Comparison of ENCODE assay signal across 9 cellular contexts in genomic region chr6:111589366-111589765, GRCh38. TPM values are rescaled to one million over a fixed set of nuclear protein-coding genes. Genes with fewer than 3 reads are reported as not detected.
DNase-seq lines count a peak whose midpoint lies in the region; ATAC-seq and TF ChIP-seq lines count a peak whose summit lies in the region.
"Had no signal": no experiment of that assay in that cellular context is flagged by ENCODE, and none has a peak within 500 bp of the region (broad histone marks: within the 10 kb centered on the region; RNA-seq: fewer than 3 reads in every experiment).

No MANE protein-coding gene starts in this region.

- no peaks in the 10 kb centered on the region for H3K27me3 Mint-ChIP-seq in activated CD4-positive, alpha-beta T cell treated with anti-CD3 and anti-CD28 coated beads, Interleukin-2, amount 10 ng/mL, durations not matched to agents 24 days and 14 days
- no peaks in the 10 kb centered on the region for H3K27me3 Mint-ChIP-seq in activated T-helper 2 cell treated with anti-CD3 and anti-CD28 coated beads, Interferon-gamma antibody, Interleukin-2, Interleukin-4, amounts not matched to agents 10 μg/mL and 5 μg/mL and 100 μg/mL, durations not matched to agents 14 hours and 24 hours and 36 hours (ENCODE audit: low read depth)
- H3K27me3 Mint-ChIP-seq in natural killer cell treated with Interleukin-12 subunit alpha and Interleukin-12 subunit beta and Interleukin-15 and Interleukin-18, amount 100 ng/mL, for 72 hours = no peaks in the 10 kb centered on the region
- H3K27me3 Mint-ChIP-seq: progenitor cell of endocrine pancreas had no signal

- peaks cover 49% of the 10 kb centered on the region for H3K79me2 ChIP-seq in hepatocyte

- no peak for DNase-seq in activated CD4-positive, alpha-beta T cell treated with anti-CD3 and anti-CD28 coated beads, Interleukin-2, amount 10 ng/mL, durations not matched to agents 24 days and 14 days
- no peak for DNase-seq in activated CD4-positive, alpha-beta T cell treated with anti-CD3 and anti-CD28 coated beads for 4 hours
- DNase-seq in activated T-helper 2 cell treated with anti-CD3 and anti-CD28 coated beads, Interferon-gamma antibody, Interleukin-2, Interleukin-4, amounts not matched to agents 10 μg/mL and 5 μg/mL and 100 μg/mL, durations not matched to agents 14 hours and 24 hours and 36 hours (ENCODE audit: low spot score) = no peak
- DNase-seq in hepatocyte (ENCODE audit: low spot score) = no peak
- DNase-seq in suprapubic skin (ENCODE audit: low spot score in 2 of 2) = no peak
- no peak for DNase-seq in natural killer cell treated with Interleukin-12 subunit alpha and Interleukin-12 subunit beta and Interleukin-15 and Interleukin-18, amount 100 ng/mL, for 72 hours (ENCODE audit: low spot score)
- DNase-seq in stimulated activated naive CD4-positive, alpha-beta T cell treated with Interleukin-2 at 50 U/mL for 16 hours (lab: John Stamatoyannopoulos, UW) = no peak
- no peak for DNase-seq in T-helper 1 cell

- H3K4me1 Mint-ChIP-seq in activated CD4-positive, alpha-beta T cell treated with anti-CD3 and anti-CD28 coated beads, Interleukin-2, amount 10 ng/mL, durations not matched to agents 24 days and 14 days = peaks cover 25% of the 10 kb centered on the region
- peaks cover 29% of the 10 kb centered on the region for H3K4me1 Mint-ChIP-seq in activated T-helper 2 cell treated with anti-CD3 and anti-CD28 coated beads, Interferon-gamma antibody, Interleukin-2, Interleukin-4, amounts not matched to agents 10 μg/mL and 5 μg/mL and 100 μg/mL, durations not matched to agents 14 hours and 24 hours and 36 hours (ENCODE audit: low read depth)
- H3K4me1 Mint-ChIP-seq in natural killer cell treated with Interleukin-12 subunit alpha and Interleukin-12 subunit beta and Interleukin-15 and Interleukin-18, amount 100 ng/mL, for 72 hours (ENCODE audit: low read depth in 2 of 2) = peaks cover 4 to 13% of the 10 kb centered on the region in 2 donors

- H3K27me3 ChIP-seq in hepatocyte = no peaks in the 10 kb centered on the region
- H3K27me3 ChIP-seq in suprapubic skin = no peaks in the 10 kb centered on the region

- no peak overlapping the region for H2AFZ ChIP-seq in hepatocyte

- WGBS in hepatocyte (ENCODE audit: low lambda C conversion rate, missing lambda C conversion rate) = 77% methylated on average over 3 of the region's 3 CpGs
- WGBS in suprapubic skin = 29% methylated on average over 3 of the region's 3 CpGs

- no peak overlapping the region for H3K4me2 ChIP-seq in hepatocyte

- peak overlapping the region; percentile 21 for H3K27ac Mint-ChIP-seq in activated CD4-positive, alpha-beta T cell treated with anti-CD3 and anti-CD28 coated beads, Interleukin-2, amount 10 ng/mL, durations not matched to agents 24 days and 14 days
- H3K27ac Mint-ChIP-seq in activated T-helper 2 cell treated with anti-CD3 and anti-CD28 coated beads, Interferon-gamma antibody, Interleukin-2, Interleukin-4, amounts not matched to agents 10 μg/mL and 5 μg/mL and 100 μg/mL, durations not matched to agents 14 hours and 24 hours and 36 hours = peak overlapping the region; percentile 19
- no peak overlapping the region for H3K27ac Mint-ChIP-seq in natural killer cell treated with Interleukin-12 subunit alpha and Interleukin-12 subunit beta and Interleukin-15 and Interleukin-18, amount 100 ng/mL, for 72 hours

- no peak for ATAC-seq in natural killer cell treated with Interleukin-12 subunit alpha and Interleukin-12 subunit beta and Interleukin-15 and Interleukin-18, amount 100 ng/mL, for 72 hours

- H3K4me3 ChIP-seq in hepatocyte (no peak overlapping the region), suprapubic skin (no peak overlapping the region)

- peak overlapping the region; percentile 91 for H3K27ac ChIP-seq in hepatocyte
- peak overlapping the region; percentile 93 for H3K27ac ChIP-seq in suprapubic skin

- H3K9me3 ChIP-seq in hepatocyte (ENCODE audit: low read depth) (no peaks in the 10 kb centered on the region), suprapubic skin (no peaks in the 10 kb centered on the region)

- H3K36me3 ChIP-seq in hepatocyte (replicated peaks; ENCODE audit: insufficient read depth, low read depth) (no peaks in the 10 kb centered on the region), suprapubic skin (peaks cover under 1% of the 10 kb centered on the region)

- TF ChIP-seq POLR2A in suprapubic skin (IDR thresholded peaks at IDR 0.05) = peak in 1 of 2 donors; percentile 79

- peaks cover 52% of the 10 kb centered on the region for H3K4me1 ChIP-seq in hepatocyte (ENCODE audit: insufficient read depth)
- peaks cover 93% of the 10 kb centered on the region for H3K4me1 ChIP-seq in suprapubic skin

- H3K4me3 Mint-ChIP-seq in activated CD4-positive, alpha-beta T cell treated with anti-CD3 and anti-CD28 coated beads, Interleukin-2, amount 10 ng/mL, durations not matched to agents 24 days and 14 days = no peak overlapping the region
- H3K4me3 Mint-ChIP-seq in activated T-helper 2 cell treated with anti-CD3 and anti-CD28 coated beads, Interferon-gamma antibody, Interleukin-2, Interleukin-4, amounts not matched to agents 10 μg/mL and 5 μg/mL and 100 μg/mL, durations not matched to agents 14 hours and 24 hours and 36 hours (ENCODE audit: low read depth) = no peak overlapping the region
- H3K4me3 Mint-ChIP-seq in natural killer cell treated with Interleukin-12 subunit alpha and Interleukin-12 subunit beta and Interleukin-15 and Interleukin-18, amount 100 ng/mL, for 72 hours = no peak overlapping the region

- H3K9me3 Mint-ChIP-seq in activated CD4-positive, alpha-beta T cell treated with anti-CD3 and anti-CD28 coated beads, Interleukin-2, amount 10 ng/mL, durations not matched to agents 24 days and 14 days = peaks cover 3% of the 10 kb centered on the region
- H3K9me3 Mint-ChIP-seq in activated T-helper 2 cell treated with anti-CD3 and anti-CD28 coated beads, Interferon-gamma antibody, Interleukin-2, Interleukin-4, amounts not matched to agents 10 μg/mL and 5 μg/mL and 100 μg/mL, durations not matched to agents 14 hours and 24 hours and 36 hours = no peaks in the 10 kb centered on the region
- H3K9me3 Mint-ChIP-seq in natural killer cell treated with Interleukin-12 subunit alpha and Interleukin-12 subunit beta and Interleukin-15 and Interleukin-18, amount 100 ng/mL, for 72 hours = no peaks in the 10 kb centered on the region

- intact Hi-C loops in activated CD4-positive, alpha-beta T cell treated with anti-CD3 and anti-CD28 coated beads, Interleukin-2, amount 10 ng/mL, durations not matched to agents 24 days and 14 days (cut with micrococcal nuclease) = no loop called here
- intact Hi-C loops in activated T-helper 2 cell treated with anti-CD3 and anti-CD28 coated beads, Interferon-gamma antibody, Interleukin-2, Interleukin-4, amounts not matched to agents 10 μg/mL and 5 μg/mL and 100 μg/mL, durations not matched to agents 14 hours and 24 hours and 36 hours (cut with micrococcal nuclease) = no loop called here

- no peaks in the 10 kb centered on the region for H4K20me1 ChIP-seq in hepatocyte (ENCODE audit: insufficient read depth, poor library complexity, severe bottlenecking)

- TF ChIP-seq CTCF in hepatocyte (IDR thresholded peaks at IDR 0.05; ENCODE audit: poor library complexity) (no peak), suprapubic skin (IDR thresholded peaks at IDR 0.05) (no peak)

- H3K36me3 Mint-ChIP-seq in activated CD4-positive, alpha-beta T cell treated with anti-CD3 and anti-CD28 coated beads, Interleukin-2, amount 10 ng/mL, durations not matched to agents 24 days and 14 days (ENCODE audit: low read depth) = peaks cover 45% of the 10 kb centered on the region
- H3K36me3 Mint-ChIP-seq in activated T-helper 2 cell treated with anti-CD3 and anti-CD28 coated beads, Interferon-gamma antibody, Interleukin-2, Interleukin-4, amounts not matched to agents 10 μg/mL and 5 μg/mL and 100 μg/mL, durations not matched to agents 14 hours and 24 hours and 36 hours (ENCODE audit: low read depth) = peaks cover 41% of the 10 kb centered on the region
- H3K36me3 Mint-ChIP-seq in natural killer cell treated with Interleukin-12 subunit alpha and Interleukin-12 subunit beta and Interleukin-15 and Interleukin-18, amount 100 ng/mL, for 72 hours = peaks cover 9% of the 10 kb centered on the region

- no peaks in the 10 kb centered on the region for H3K9me2 ChIP-seq in hepatocyte (replicated peaks; ENCODE audit: insufficient read depth)

- TF ChIP-seq EP300 in suprapubic skin (IDR thresholded peaks at IDR 0.05) = no peak

RNA-seq across cellular contexts. Expression of gene TRAF3IP2, which starts 16.3 kb away (rescaled TPM):
- total RNA-seq in activated CD4-positive, alpha-beta T cell treated with anti-CD3 and anti-CD28 coated beads, Interleukin-2, amount 10 ng/mL, durations not matched to agents 24 days and 14 days = 17.7 and 19.8 TPM in 2 replicates
- 20.9 and 22.5 TPM in 2 replicates for total RNA-seq in activated T-helper 2 cell treated with anti-CD3 and anti-CD28 coated beads, Interferon-gamma antibody, Interleukin-2, Interleukin-4, amounts not matched to agents 10 μg/mL and 5 μg/mL and 100 μg/mL, durations not matched to agents 14 hours and 24 hours and 36 hours
- total RNA-seq in hepatocyte (26.0 and 31.1 TPM in 2 replicates), suprapubic skin (10 to 100 TPM; 59.7 to 64.0 (median 60.9) TPM)
- polyA plus RNA-seq in hepatocyte = 21.9 and 22.2 TPM in 2 replicates
- 10 to 100 TPM; 20.8 to 24.9 TPM for total RNA-seq in natural killer cell treated with Interleukin-12 subunit alpha and Interleukin-12 subunit beta and Interleukin-15 and Interleukin-18, amount 100 ng/mL, for 72 hours

Comparison
In these comparisons a context has a peak if more than half of its experiments do, and no peak if none do; other contexts are left out.
1. H3K27ac Mint-ChIP-seq: peak in activated CD4-positive, alpha-beta T cell treated with anti-CD3 and anti-CD28 coated beads, Interleukin-2, amount 10 ng/mL, durations not matched to agents 24 days and 14 days (single experiment) and activated T-helper 2 cell treated with anti-CD3 and anti-CD28 coated beads, Interferon-gamma antibody, Interleukin-2, Interleukin-4, amounts not matched to agents 10 μg/mL and 5 μg/mL and 100 μg/mL, durations not matched to agents 14 hours and 24 hours and 36 hours (single experiment); none in natural killer cell treated with Interleukin-12 subunit alpha and Interleukin-12 subunit beta and Interleukin-15 and Interleukin-18, amount 100 ng/mL, for 72 hours (0 of 2).